Comparison of ENCODE assay signal across 23 cellular contexts in the genomic region with DNA sequence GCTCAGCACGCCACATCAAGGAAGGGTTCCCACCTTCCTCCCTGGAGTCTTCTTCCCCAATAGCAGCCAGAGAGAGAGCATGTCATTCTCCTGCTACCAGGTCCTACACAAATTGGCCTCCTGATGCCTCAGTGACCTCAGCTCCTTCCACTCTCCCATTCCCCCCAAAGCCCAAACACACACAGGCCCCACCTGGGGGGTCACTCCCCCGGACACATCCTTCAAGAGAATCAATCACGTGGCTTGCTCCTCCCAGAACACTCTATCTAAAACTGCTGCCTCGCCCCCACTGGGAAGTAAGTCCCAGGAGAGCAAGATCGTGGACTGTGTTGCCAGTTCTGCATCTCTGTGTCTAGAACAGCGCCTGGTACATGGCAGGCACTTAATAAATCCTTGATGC. TPM values are rescaled to one million over a fixed set of nuclear protein-coding genes. Genes with fewer than 3 reads are reported as not detected.
DNase-seq lines count a peak whose midpoint lies in the region; ATAC-seq, FAIRE-seq and TF ChIP-seq lines count a peak whose summit lies in the region.
"Had no signal": no experiment of that assay in that cellular context is flagged by ENCODE, and none has a peak within 500 bp of the region (broad histone marks: within the 10 kb centered on the region; RNA-seq: fewer than 3 reads in every experiment).

No MANE protein-coding gene starts in this region.

- peaks cover 9% of the 10 kb centered on the region for H4K20me1 ChIP-seq in astrocyte (ENCODE audit: insufficient read depth, low read length)

- no peak overlapping the region for H3K4me3 ChIP-seq in astrocyte (ENCODE audit: insufficient read depth, low read depth, low read length)
- H3K4me3 ChIP-seq: MG63 had no signal

- no peak for ATAC-seq in natural killer cell
- no peak for ATAC-seq in natural killer cell treated with Interleukin-12 subunit alpha and Interleukin-12 subunit beta and Interleukin-15 and Interleukin-18, amount 100 ng/mL, for 72 hours
- ATAC-seq in naive thymus-derived CD8-positive, alpha-beta T cell: no peak
- ATAC-seq: CD8-positive, alpha-beta T cell; Panc1 had no signal

- no peaks in the 10 kb centered on the region for H3K36me3 Mint-ChIP-seq in natural killer cell
- H3K36me3 Mint-ChIP-seq in natural killer cell treated with Interleukin-12 subunit alpha and Interleukin-12 subunit beta and Interleukin-15 and Interleukin-18, amount 100 ng/mL, for 72 hours: no peaks in the 10 kb centered on the region
- no peaks in the 10 kb centered on the region for H3K36me3 Mint-ChIP-seq in astrocyte (ENCODE audit: low read depth, unreplicated experiment)
- no peaks in the 10 kb centered on the region for H3K36me3 Mint-ChIP-seq in nephron (ENCODE audit: low read depth)
- H3K36me3 Mint-ChIP-seq in type B pancreatic cell: no peaks in the 10 kb centered on the region
- peaks cover 2 to 11% (median 7%) of the 10 kb centered on the region in 3 donors for H3K36me3 Mint-ChIP-seq in naive thymus-derived CD8-positive, alpha-beta T cell
- H3K36me3 Mint-ChIP-seq: CD8-positive, alpha-beta T cell had no signal

- no peak for DNase-seq in natural killer cell
- no peak for DNase-seq in natural killer cell treated with Interleukin-12 subunit alpha and Interleukin-12 subunit beta and Interleukin-15 and Interleukin-18, amount 100 ng/mL, for 72 hours (ENCODE audit: low spot score)
- no peak for DNase-seq in astrocyte (ENCODE audit: low read depth)
- no peak for DNase-seq in type B pancreatic cell (ENCODE audit: extremely low spot score, unreplicated experiment)
- no peak for DNase-seq in SKM-1 treated with dmso at 0.1 percent for 144 hours (lab: John Stamatoyannopoulos, UW; ENCODE audit: unreplicated experiment)
- DNase-seq in naive thymus-derived CD8-positive, alpha-beta T cell: no peak
- DNase-seq in activated T-cell treated with anti-CD3 and anti-CD28 coated beads, Interleukin-2, amount 50 U/mL, for 48 hours: no peak
- DNase-seq: Caco-2; CD8-positive, alpha-beta T cell; HCEC 1CT; Kasumi-1; MG63; NCI-H2029; NCI-H2227 treated with DMSO at 0.1 percent for 48 hours; NCI-H526 treated with DMSO at 0.1 percent for 48 hours; SHP77 treated with DMSO at 0.1 percent for 48 hours had no signal

- H3K9me3 ChIP-seq in astrocyte (ENCODE audit: insufficient read depth, low read depth, low read length): no peaks in the 10 kb centered on the region
- H3K9me3 ChIP-seq: MG63 had no signal

- no peak overlapping the region for H3K27ac ChIP-seq in astrocyte (ENCODE audit: low read depth, low read length)
- H3K27ac ChIP-seq: C4-2B, HL-60 had no signal

- FAIRE-seq in astrocyte (lab: Jason Lieb, UNC): no peak
- FAIRE-seq: A204.1, G401.6, H1 had no signal

- H2AFZ ChIP-seq in astrocyte (ENCODE audit: low read depth, low read length): no peak overlapping the region

- H3K4me1 Mint-ChIP-seq in natural killer cell (peaks cover 0 to 5% of the 10 kb centered on the region in 2 donors), astrocyte (ENCODE audit: low read depth, unreplicated experiment) (peaks cover 12% of the 10 kb centered on the region), nephron (no peaks in the 10 kb centered on the region), type B pancreatic cell (ENCODE audit: unreplicated experiment) (peaks cover 11% of the 10 kb centered on the region)
- H3K4me1 Mint-ChIP-seq in natural killer cell treated with Interleukin-12 subunit alpha and Interleukin-12 subunit beta and Interleukin-15 and Interleukin-18, amount 100 ng/mL, for 72 hours (ENCODE audit: low read depth in 2 of 2): peaks cover 0 to 4% of the 10 kb centered on the region in 2 donors
- peaks cover 3 to 22% (median 13%) of the 10 kb centered on the region in 4 donors for H3K4me1 Mint-ChIP-seq in naive thymus-derived CD8-positive, alpha-beta T cell

- no peak overlapping the region for H3K4me2 ChIP-seq in astrocyte (ENCODE audit: low read length)

- H3K27me3 ChIP-seq in astrocyte (ENCODE audit: insufficient read depth, low read length): peaks cover 2% of the 10 kb centered on the region
- H3K27me3 ChIP-seq: MG63 had no signal

- intact Hi-C loops in natural killer cell (cut with micrococcal nuclease): no loop called here

- TF ChIP-seq CTCF in natural killer cell (IDR thresholded peaks at IDR 0.05): no peak
- TF ChIP-seq CTCF in astrocyte (IDR thresholded peaks at IDR 0.05; ENCODE audit: insufficient read depth, low read depth, low read length): no peak
- no peak for TF ChIP-seq CTCF in nephron (IDR thresholded peaks at IDR 0.05; ENCODE audit: unreplicated experiment in 3 of 3)
- no peak for TF ChIP-seq CTCF in type B pancreatic cell (conservative IDR thresholded peaks at IDR 0.05)

- H3K9me3 Mint-ChIP-seq in natural killer cell: no peaks in the 10 kb centered on the region
- H3K9me3 Mint-ChIP-seq in natural killer cell treated with Interleukin-12 subunit alpha and Interleukin-12 subunit beta and Interleukin-15 and Interleukin-18, amount 100 ng/mL, for 72 hours: no peaks in the 10 kb centered on the region
- H3K9me3 Mint-ChIP-seq in astrocyte (ENCODE audit: unreplicated experiment): no peaks in the 10 kb centered on the region
- no peaks in the 10 kb centered on the region for H3K9me3 Mint-ChIP-seq in nephron
- no peaks in the 10 kb centered on the region for H3K9me3 Mint-ChIP-seq in type B pancreatic cell
- peaks cover 0 to 16% (median 11%) of the 10 kb centered on the region in 9 donors for H3K9me3 Mint-ChIP-seq in naive thymus-derived CD8-positive, alpha-beta T cell
- H3K9me3 Mint-ChIP-seq: CD8-positive, alpha-beta T cell had no signal

- H3K27me3 Mint-ChIP-seq in natural killer cell (ENCODE audit: low read depth in 2 of 2): peaks cover 40 to 47% of the 10 kb centered on the region in 2 donors
- peaks cover 39 to 40% of the 10 kb centered on the region in 2 donors for H3K27me3 Mint-ChIP-seq in natural killer cell treated with Interleukin-12 subunit alpha and Interleukin-12 subunit beta and Interleukin-15 and Interleukin-18, amount 100 ng/mL, for 72 hours
- peaks cover 28% of the 10 kb centered on the region for H3K27me3 Mint-ChIP-seq in astrocyte (ENCODE audit: low read depth, unreplicated experiment)
- peaks cover 41% of the 10 kb centered on the region for H3K27me3 Mint-ChIP-seq in nephron (ENCODE audit: low read depth)
- H3K27me3 Mint-ChIP-seq in type B pancreatic cell: peaks cover 46% of the 10 kb centered on the region
- H3K27me3 Mint-ChIP-seq in naive thymus-derived CD8-positive, alpha-beta T cell: peaks cover 52 to 82% (median 58%) of the 10 kb centered on the region in 5 donors

- H3K27ac Mint-ChIP-seq in natural killer cell (no peak overlapping the region), astrocyte (ENCODE audit: unreplicated experiment) (no peak overlapping the region), nephron (no peak overlapping the region), type B pancreatic cell (no peak overlapping the region)
- H3K27ac Mint-ChIP-seq in natural killer cell treated with Interleukin-12 subunit alpha and Interleukin-12 subunit beta and Interleukin-15 and Interleukin-18, amount 100 ng/mL, for 72 hours: no peak overlapping the region
- H3K27ac Mint-ChIP-seq in naive thymus-derived CD8-positive, alpha-beta T cell: peak overlapping the region in 1 of 10 donors; percentile 46
- H3K27ac Mint-ChIP-seq: CD8-positive, alpha-beta T cell had no signal

- peaks cover 13% of the 10 kb centered on the region for H3K79me2 ChIP-seq in astrocyte (ENCODE audit: insufficient read depth, low read length)

- H3K4me3 Mint-ChIP-seq in natural killer cell (peak overlapping the region; percentile 52), astrocyte (ENCODE audit: unreplicated experiment) (peak overlapping the region; percentile 34), nephron (peak overlapping the region; percentile 68 to 79 (median 78)), type B pancreatic cell (peak overlapping the region; percentile 69)
- no peak overlapping the region for H3K4me3 Mint-ChIP-seq in natural killer cell treated with Interleukin-12 subunit alpha and Interleukin-12 subunit beta and Interleukin-15 and Interleukin-18, amount 100 ng/mL, for 72 hours
- peak overlapping the region in 4 of 10 donors; percentile 19 to 51 (median 32) for H3K4me3 Mint-ChIP-seq in naive thymus-derived CD8-positive, alpha-beta T cell
- H3K4me3 Mint-ChIP-seq: CD8-positive, alpha-beta T cell had no signal

- H3K9ac ChIP-seq in astrocyte (ENCODE audit: low read length): no peak overlapping the region

- POLR2A ChIA-PET in naive thymus-derived CD8-positive, alpha-beta T cell (lab: Charles Lee): no interaction called here

- H3K36me3 ChIP-seq in astrocyte (ENCODE audit: insufficient read depth, low read length): no peaks in the 10 kb centered on the region
- H3K36me3 ChIP-seq: MG63 had no signal

- peaks cover 10% of the 10 kb centered on the region for H3K4me1 ChIP-seq in astrocyte (ENCODE audit: insufficient read depth, low read length)
- H3K4me1 ChIP-seq: Caco-2 had no signal

RNA-seq across cellular contexts. Expression of a gene that starts 2.5 kb away (rescaled TPM):
- total RNA-seq in natural killer cell (under 1 TPM in 1 of 3 donors, not detected in 2; 0.43 TPM), astrocyte (7.9 and 11.1 TPM in 2 replicates), type B pancreatic cell (ENCODE audit: low replicate concordance) (9.6 and 11.0 TPM in 2 replicates)
- under 1 TPM in 1 of 2 donors, not detected in 1; 0.08 TPM for total RNA-seq in natural killer cell treated with Interleukin-12 subunit alpha and Interleukin-12 subunit beta and Interleukin-15 and Interleukin-18, amount 100 ng/mL, for 72 hours
- total RNA-seq in naive thymus-derived CD8-positive, alpha-beta T cell: not detected
- polyA plus RNA-seq in naive thymus-derived CD8-positive, alpha-beta T cell: not detected
